In the genomic region with DNA sequence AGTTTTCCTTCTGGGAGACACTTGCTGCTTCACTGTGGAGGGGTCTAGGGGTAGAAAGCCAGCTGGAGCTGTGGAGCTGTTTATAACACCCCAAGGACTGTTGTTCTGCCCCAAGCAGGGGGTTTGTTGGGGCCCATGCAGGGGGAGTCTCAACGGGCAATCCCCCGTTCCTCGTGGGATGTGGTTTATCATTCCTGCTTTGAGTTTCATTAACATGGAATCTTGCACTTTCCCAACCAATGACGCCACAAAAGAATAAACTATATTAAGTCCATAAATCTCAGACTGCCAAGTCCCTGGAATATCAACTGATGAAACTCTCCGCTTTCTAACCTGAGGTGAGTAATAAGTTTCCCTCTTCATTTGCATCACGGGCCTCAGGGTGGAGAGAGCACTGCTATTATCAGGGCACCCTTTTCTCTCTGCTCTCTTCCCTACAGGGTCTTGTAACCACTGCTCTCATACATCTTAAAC, we compare ENCODE assay signal across 12 cellular contexts.
DNase-seq lines count a peak whose midpoint lies in the region; ATAC-seq and TF ChIP-seq lines count a peak whose summit lies in the region.
"Had no signal": no experiment of that assay in that cellular context is flagged by ENCODE, and none has a peak within 500 bp of the region (broad histone marks: within the 10 kb centered on the region; RNA-seq: fewer than 3 reads in every experiment).

No MANE protein-coding gene starts in this region.

- no peaks in the 10 kb centered on the region for H3K27me3 ChIP-seq in right cardiac atrium (ENCODE audit: control insufficient read depth, insufficient read depth)
- H3K27me3 ChIP-seq in suprapubic skin: no peaks in the 10 kb centered on the region

- peaks cover 3% of the 10 kb centered on the region for H3K9me3 ChIP-seq in right cardiac atrium (ENCODE audit: control insufficient read depth, low read length)
- no peaks in the 10 kb centered on the region for H3K9me3 ChIP-seq in suprapubic skin

- H3K27ac ChIP-seq in right cardiac atrium (ENCODE audit: low read length) (peak overlapping the region; percentile 50), suprapubic skin (peak overlapping the region; percentile 76)
- H3K27ac ChIP-seq: epithelial cell of prostate had no signal

- TF ChIP-seq CTCF in suprapubic skin (IDR thresholded peaks at IDR 0.05): no peak

- peaks cover 5% of the 10 kb centered on the region for H3K4me1 ChIP-seq in right cardiac atrium (ENCODE audit: control insufficient read depth, insufficient read depth, low read length)
- H3K4me1 ChIP-seq in suprapubic skin: no peaks in the 10 kb centered on the region

- intact Hi-C loops in right cardiac atrium (cut with DNase I): no loop called here
- intact Hi-C loops in left colon (cut with DNase I, micrococcal nuclease): no loop called here

- TF ChIP-seq POLR2A in suprapubic skin (IDR thresholded peaks at IDR 0.05): no peak

- 58% methylated on average over 6 of the region's 6 CpGs for WGBS in right cardiac atrium
- WGBS in suprapubic skin: 50% methylated on average over 6 of the region's 6 CpGs

- TF ChIP-seq EP300 in suprapubic skin (IDR thresholded peaks at IDR 0.05): no peak

- H3K4me3 ChIP-seq in right cardiac atrium (ENCODE audit: low read length) (no peak overlapping the region), suprapubic skin (no peak overlapping the region)

- peak; percentile 69 to 70 for DNase-seq in NCI-H526 (lab: John Stamatoyannopoulos, UW)
- peak in 1 of 3 donors; percentile 16 for DNase-seq in right cardiac atrium
- no peak for DNase-seq in suprapubic skin (ENCODE audit: low spot score in 2 of 2)
- DNase-seq in stimulated activated CD4-positive, alpha-beta T cell treated with anti-CD3 and anti-CD28 coated beads, Interleukin-4, amount 100 ng/mL, for 24 hours: no peak
- DNase-seq in DMS53 treated with DMSO at 0.1 percent for 48 hours (lab: John Stamatoyannopoulos, UW; ENCODE audit: unreplicated experiment): no peak
- no peak for DNase-seq in left colon
- DNase-seq: activated gamma-delta T cell; GF-D8; stimulated activated CD4-positive, alpha-beta T cell treated with anti-CD3 and anti-CD28 coated beads, Interleukin-4, amount 100 ng/mL, for 4 hours had no signal

- ATAC-seq in GM18909 (IDR thresholded peaks at IDR 0.05; ENCODE audit: poor library complexity, unreplicated experiment): peak; percentile 35
- peak; percentile 23 to 48 for ATAC-seq in right cardiac atrium
- no peak for ATAC-seq in left colon
- no peak for ATAC-seq in HG03175 (IDR thresholded peaks at IDR 0.05; ENCODE audit: unreplicated experiment)

- no peaks in the 10 kb centered on the region for H3K36me3 ChIP-seq in suprapubic skin

Comparison
In these comparisons a context has a peak if more than half of its experiments do, and no peak if none do; other contexts are left out.
1. ATAC-seq: peak in GM18909 (single experiment) and right cardiac atrium (2 of 2); none in left colon (single experiment) and HG03175 (single experiment).
2. DNase-seq: peak in NCI-H526 (2 of 2); none in suprapubic skin (0 of 2), stimulated activated CD4-positive, alpha-beta T cell treated with anti-CD3 and anti-CD28 coated beads, Interleukin-4, amount 100 ng/mL, for 24 hours (single experiment), DMS53 treated with DMSO at 0.1 percent for 48 hours (single experiment) and left colon (0 of 2).